Comparison of ENCODE assay signal across 1 cellular context in genomic region chr19:48836089-48837017, GRCh38.
TF ChIP-seq lines count a peak whose summit lies in the region.

HSD17B14 (minus strand) TSS chr19:48836491; CDS start chr19:48836411, 80 bp downstream.

TF ChIP-seq in HEK293, 187 proteins besides CTCF, POLR2A, EP300 and RAD21 (continued from another document):
- 0 out of 2 replicates have a peak, but pooled peaks have one; percentile 48 for TF ChIP-seq PATZ1 (tag by site-specific recombination; IDR thresholded peaks at IDR 0.05)
- no peak for TF ChIP-seq ZNF629 (tag by site-specific recombination; IDR thresholded peaks at IDR 0.05)
- 0 out of 2 replicates have a peak, but pooled peaks have one; percentile 28 for TF ChIP-seq IKZF3 (tag by site-specific recombination; IDR thresholded peaks at IDR 0.05)
- no peak for TF ChIP-seq TRIM28 (IDR thresholded peaks at IDR 0.05; ENCODE audit: borderline replicate concordance, low read length)
- TF ChIP-seq ZNF521 (tag by site-specific recombination; IDR thresholded peaks at IDR 0.05), result no peak
- TF ChIP-seq ZNF155 (tag by site-specific recombination; IDR thresholded peaks at IDR 0.05), result no peak
- TF ChIP-seq ZBTB26 (tag by site-specific recombination; optimal IDR thresholded peaks at IDR 0.05), result peak; percentile 71
- TF ChIP-seq ZNF692 (tag by site-specific recombination; IDR thresholded peaks at IDR 0.05), result no peak
- no peak for TF ChIP-seq FEZF1 (tag by site-specific recombination; IDR thresholded peaks at IDR 0.05)
- TF ChIP-seq SP2 (tag by site-specific recombination; IDR thresholded peaks at IDR 0.05), result peak; percentile 50; the same call in 1 of the 2 replicates
- TF ChIP-seq ZEB2 (tag by site-specific recombination; IDR thresholded peaks at IDR 0.05), result 0 out of 2 replicates have a peak, but pooled peaks have one; percentile 10
- no peak for TF ChIP-seq INSM2 (tag by site-specific recombination; IDR thresholded peaks at IDR 0.05)
- TF ChIP-seq ZNF600 (tag by site-specific recombination; IDR thresholded peaks at IDR 0.05), result peak; percentile 61
- 0 out of 2 replicates have a peak, but pooled peaks have one; percentile 7 for TF ChIP-seq ZNF280D (tag by site-specific recombination; IDR thresholded peaks at IDR 0.05)
- TF ChIP-seq ZNF585B (tag by site-specific recombination; IDR thresholded peaks at IDR 0.05), result no peak
- TF ChIP-seq SP3 (tag by site-specific recombination; IDR thresholded peaks at IDR 0.05), result peak; percentile 29
- TF ChIP-seq ZBTB17 (tag by site-specific recombination; IDR thresholded peaks at IDR 0.05), result peak; percentile 57; the same call in 1 of the 2 replicates
- peak; percentile 63 for TF ChIP-seq ZFHX2 (tag by site-specific recombination; conservative IDR thresholded peaks at IDR 0.05)
- no peak for TF ChIP-seq SETDB1 (IDR thresholded peaks at IDR 0.05; ENCODE audit: insufficient read length, low read length)
- no peak for TF ChIP-seq ZNF548 (tag by site-specific recombination; IDR thresholded peaks at IDR 0.05)
- peak; percentile 59 for TF ChIP-seq EGR2 (tag by site-specific recombination; IDR thresholded peaks at IDR 0.05; ENCODE audit: low read depth)
- peak; percentile 17; the same call in 1 of the 2 replicates for TF ChIP-seq ZBTB20 (tag by site-specific recombination; IDR thresholded peaks at IDR 0.05)
- no peak for TF ChIP-seq ZNF175 (tag by site-specific recombination; IDR thresholded peaks at IDR 0.05)
- 0 out of 2 replicates have a peak, but pooled peaks have one; percentile 37 for TF ChIP-seq ZBTB10 (tag by site-specific recombination; IDR thresholded peaks at IDR 0.05)
